ENCODE assay signal across 11 cellular contexts in the genomic region with DNA sequence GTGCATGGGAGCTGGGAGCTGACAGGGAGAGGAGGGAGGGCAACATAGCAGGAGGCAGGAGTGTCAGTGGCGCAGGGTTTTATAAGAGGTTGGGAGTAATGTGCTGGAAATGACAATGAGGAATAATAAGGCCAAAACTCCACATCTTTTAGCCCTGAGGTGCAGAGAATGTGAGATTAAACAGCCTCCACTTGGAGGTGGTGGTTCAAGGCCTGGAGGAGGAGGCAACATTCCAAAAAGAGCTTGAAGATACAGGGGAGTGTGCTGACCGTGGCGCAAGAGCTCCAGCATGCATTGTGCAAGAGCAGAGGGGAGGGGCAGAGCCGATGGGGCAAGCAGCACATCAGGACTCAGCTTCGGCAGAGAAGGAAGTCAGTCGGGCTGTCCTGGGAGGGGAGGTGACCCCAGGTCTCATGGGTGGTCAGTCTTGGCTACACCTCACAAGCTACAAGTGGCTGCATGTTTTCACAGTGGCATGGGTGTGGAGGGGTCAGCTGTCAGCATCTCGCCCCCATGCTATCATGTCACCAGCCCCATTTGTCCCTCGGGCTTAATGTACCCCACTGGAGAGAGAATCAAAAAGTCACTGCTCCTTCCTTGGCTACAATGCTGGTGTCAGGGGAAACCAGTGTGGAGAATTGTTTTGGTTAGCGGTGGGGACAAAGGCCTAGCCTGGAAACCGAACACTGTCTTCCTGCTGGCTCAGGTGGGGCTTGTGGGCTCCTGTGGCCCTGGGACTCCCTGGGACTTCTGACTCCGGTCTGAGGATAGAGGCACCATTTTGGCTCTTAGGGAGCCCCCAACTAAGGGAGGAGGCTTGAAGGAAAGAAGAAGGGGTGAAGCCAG.
DNase-seq lines count a peak whose midpoint lies in the region; ATAC-seq and TF ChIP-seq lines count a peak whose summit lies in the region.
"Had no signal": no experiment of that assay in that cellular context is flagged by ENCODE, and none has a peak within 500 bp of the region (broad histone marks: within the 10 kb centered on the region; RNA-seq: fewer than 3 reads in every experiment).

No MANE protein-coding gene starts in this region.

- H3K9me3 Mint-ChIP-seq in WTC11 = peaks cover 18% of the 10 kb centered on the region

- intact Hi-C loops in left cardiac atrium (cut with DNase I) = no loop called here
- intact Hi-C loops in psoas muscle (cut with DNase I) = no loop called here

- 57 to 72% (median 59%) methylated on average over 11 of the region's 11 CpGs for WGBS in psoas muscle, 3 donors

- H3K4me3 ChIP-seq in psoas muscle = no peak overlapping the region

- H3K9me3 ChIP-seq in psoas muscle = no peaks in the 10 kb centered on the region

- no peaks in the 10 kb centered on the region for H3K36me3 ChIP-seq in psoas muscle (ENCODE audit: insufficient read depth in 1 of 2, low read depth in 1 of 2)

- CTCF ChIA-PET in WTC11 (lab: Charles Lee) = interaction anchor here (0.5 to 1.0 kb wide), 2 partner anchors 43 to 1897 kb away, joined by 3 read pairs; no protein-coding TSS in a partner anchor

- H3K4me3 Mint-ChIP-seq in WTC11 = no peak overlapping the region

- H3K27ac ChIP-seq in psoas muscle = peak overlapping the region; percentile 50

- POLR2A ChIA-PET in WTC11 (lab: Charles Lee) = no interaction called here

- no peaks in the 10 kb centered on the region for H3K4me1 ChIP-seq in psoas muscle

- no peak overlapping the region; the same call in 1 of the 2 replicates for H3K27ac Mint-ChIP-seq in WTC11

- ATAC-seq in WTC11 (no peak), left cardiac atrium (peak; percentile 95), psoas muscle (peak; percentile 76 to 93 (median 86)), HG03342 (IDR thresholded peaks at IDR 0.05; ENCODE audit: unreplicated experiment) (no peak)

- H3K27me3 Mint-ChIP-seq in WTC11 (ENCODE audit: low read depth) = peaks cover 3% of the 10 kb centered on the region

- TF ChIP-seq CTCF in WTC11 (IDR thresholded peaks at IDR 0.05) (no peak), psoas muscle (IDR thresholded peaks at IDR 0.05) (no peak)

- DNase-seq in EH (ENCODE audit: low read depth) = peak; percentile 81
- DNase-seq in WTC11 (ENCODE audit: low spot score) = no peak
- DNase-seq in left cardiac atrium = peak; percentile 88
- DNase-seq in psoas muscle = peak; percentile 89 to 94
- DNase-seq in DMS53 (lab: John Stamatoyannopoulos, UW) = no peak
- DNase-seq in NCI-H2171 treated with DMSO at 0.1 percent for 48 hours (lab: John Stamatoyannopoulos, UW) = no peak
- DNase-seq in SHP77 treated with DMSO at 0.1 percent for 48 hours (lab: John Stamatoyannopoulos, UW) = no peak
- DNase-seq: activated CD4-positive, alpha-beta T cell treated with anti-CD3 and anti-CD28 coated beads for 1 hour; GDM1; NCI-H1930 had no signal

- H3K27me3 ChIP-seq in psoas muscle (ENCODE audit: insufficient read depth in 3 of 3, low read length in 2 of 3) = no peaks in the 10 kb centered on the region

- H3K4me1 Mint-ChIP-seq in WTC11 = peaks cover 16% of the 10 kb centered on the region

- peaks cover 15% of the 10 kb centered on the region for H3K36me3 Mint-ChIP-seq in WTC11

TF ChIP-seq in WTC11, 78 proteins besides CTCF, POLR2A, EP300 and RAD21:
- TF ChIP-seq GABPB1 (CRISPR knock-in tag; IDR thresholded peaks at IDR 0.05) (peak; percentile 87), TEAD1 (CRISPR knock-in tag; IDR thresholded peaks at IDR 0.05) (no peak), ESRRA (CRISPR knock-in tag; IDR thresholded peaks at IDR 0.05; ENCODE audit: borderline replicate concordance) (no peak), GTF2I (CRISPR knock-in tag; conservative IDR thresholded peaks at IDR 0.05) (no peak), SOX15 (CRISPR knock-in tag; IDR thresholded peaks at IDR 0.05) (no peak), PRRX2 (CRISPR knock-in tag; IDR thresholded peaks at IDR 0.05) (no peak)
- TF ChIP-seq, protein P1, sequence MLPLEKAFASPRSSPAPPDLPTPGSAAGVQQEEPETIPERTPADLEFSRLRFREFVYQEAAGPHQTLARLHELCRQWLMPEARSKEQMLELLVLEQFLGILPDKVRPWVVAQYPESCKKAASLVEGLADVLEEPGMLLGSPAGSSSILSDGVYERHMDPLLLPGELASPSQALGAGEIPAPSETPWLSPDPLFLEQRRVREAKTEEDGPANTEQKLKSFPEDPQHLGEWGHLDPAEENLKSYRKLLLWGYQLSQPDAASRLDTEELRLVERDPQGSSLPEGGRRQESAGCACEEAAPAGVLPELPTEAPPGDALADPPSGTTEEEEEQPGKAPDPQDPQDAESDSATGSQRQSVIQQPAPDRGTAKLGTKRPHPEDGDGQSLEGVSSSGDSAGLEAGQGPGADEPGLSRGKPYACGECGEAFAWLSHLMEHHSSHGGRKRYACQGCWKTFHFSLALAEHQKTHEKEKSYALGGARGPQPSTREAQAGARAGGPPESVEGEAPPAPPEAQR (CRISPR knock-in tag; IDR thresholded peaks at IDR 0.05) = no peak
- TF ChIP-seq, protein P2, sequence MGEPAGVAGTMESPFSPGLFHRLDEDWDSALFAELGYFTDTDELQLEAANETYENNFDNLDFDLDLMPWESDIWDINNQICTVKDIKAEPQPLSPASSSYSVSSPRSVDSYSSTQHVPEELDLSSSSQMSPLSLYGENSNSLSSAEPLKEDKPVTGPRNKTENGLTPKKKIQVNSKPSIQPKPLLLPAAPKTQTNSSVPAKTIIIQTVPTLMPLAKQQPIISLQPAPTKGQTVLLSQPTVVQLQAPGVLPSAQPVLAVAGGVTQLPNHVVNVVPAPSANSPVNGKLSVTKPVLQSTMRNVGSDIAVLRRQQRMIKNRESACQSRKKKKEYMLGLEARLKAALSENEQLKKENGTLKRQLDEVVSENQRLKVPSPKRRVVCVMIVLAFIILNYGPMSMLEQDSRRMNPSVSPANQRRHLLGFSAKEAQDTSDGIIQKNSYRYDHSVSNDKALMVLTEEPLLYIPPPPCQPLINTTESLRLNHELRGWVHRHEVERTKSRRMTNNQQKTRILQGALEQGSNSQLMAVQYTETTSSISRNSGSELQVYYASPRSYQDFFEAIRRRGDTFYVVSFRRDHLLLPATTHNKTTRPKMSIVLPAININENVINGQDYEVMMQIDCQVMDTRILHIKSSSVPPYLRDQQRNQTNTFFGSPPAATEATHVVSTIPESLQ (CRISPR knock-in tag; IDR thresholded peaks at IDR 0.05) = no peak

Comparison
In these comparisons a context has a peak if more than half of its experiments do, and no peak if none do; other contexts are left out.
1. DNase-seq: peak in EH (single experiment), left cardiac atrium (single experiment) and psoas muscle (2 of 2); none in WTC11 (single experiment), DMS53 (single experiment), NCI-H2171 treated with DMSO at 0.1 percent for 48 hours (single experiment) and SHP77 treated with DMSO at 0.1 percent for 48 hours (single experiment).
2. ATAC-seq: peak in left cardiac atrium (2 of 2) and psoas muscle (4 of 4); none in WTC11 (single experiment) and HG03342 (single experiment).